1 cellular context compared by ENCODE assay signal in genomic region chr5:15702102-15702501, GRCh38.
TF ChIP-seq lines count a peak whose summit lies in the region.

No MANE protein-coding gene starts in this region.

TF ChIP-seq in GM12878, 131 proteins besides CTCF, POLR2A, EP300 and RAD21 (continued from another document):
- TF ChIP-seq ZNF687 (IDR thresholded peaks at IDR 0.05), result no peak
- no peak for TF ChIP-seq SIX5 (IDR thresholded peaks at IDR 0.05; ENCODE audit: low read depth, low read length, severe bottlenecking)
- TF ChIP-seq HCFC1 (IDR thresholded peaks at IDR 0.05; ENCODE audit: low read length), result no peak
- no peak for TF ChIP-seq SPI1 (IDR thresholded peaks at IDR 0.05; ENCODE audit: borderline replicate concordance, insufficient read depth, low read depth, low read length)
- no peak for TF ChIP-seq GATAD2B (conservative IDR thresholded peaks at IDR 0.05; ENCODE audit: low read depth)
- no peak for TF ChIP-seq TCF7 (IDR thresholded peaks at IDR 0.05; ENCODE audit: borderline replicate concordance)
- peak; percentile 54; the same call in 1 of the 2 replicates for TF ChIP-seq YY1 (IDR thresholded peaks at IDR 0.05; ENCODE audit: low read depth, low read length)
- no peak for TF ChIP-seq YBX1 (IDR thresholded peaks at IDR 0.05)
